23 cellular contexts compared by ENCODE assay signal in the genomic region with DNA sequence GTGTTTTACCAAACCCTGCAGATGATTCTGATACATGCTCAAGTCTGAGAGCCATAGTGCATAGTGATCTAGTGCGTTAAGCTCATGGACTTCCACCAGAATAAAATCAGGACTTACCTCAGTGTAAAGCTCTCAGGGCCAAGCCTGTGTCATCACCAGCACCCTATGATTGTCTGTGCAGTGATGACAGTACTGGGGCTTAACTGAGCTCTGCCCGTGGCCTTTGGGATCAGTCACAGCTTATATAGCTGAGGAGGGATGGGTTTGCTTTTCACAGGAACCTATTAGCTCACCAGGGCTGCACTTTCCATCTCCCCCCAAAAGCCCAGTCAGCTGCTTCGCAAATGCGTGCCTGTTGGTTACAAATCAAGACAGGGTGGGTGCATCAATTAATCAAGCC.
A peak's percentile ranks its signal among the peaks of the same experiment; 100 is the strongest.
DNase-seq lines count a peak whose midpoint lies in the region; ATAC-seq and TF ChIP-seq lines count a peak whose summit lies in the region.
"Had no signal": no experiment of that assay in that cellular context is flagged by ENCODE, and none has a peak within 500 bp of the region (broad histone marks: within the 10 kb centered on the region; RNA-seq: fewer than 3 reads in every experiment).

No MANE protein-coding gene starts in this region.

- no peaks in the 10 kb centered on the region for H4K20me1 ChIP-seq in mammary epithelial cell (ENCODE audit: insufficient read depth, low read length)
- H4K20me1 ChIP-seq: BLaER1 had no signal

- H3K4me3 ChIP-seq in mammary epithelial cell (replicated peaks in 1 of 3; ENCODE audit: insufficient read depth in 1 of 3, low read depth in 2 of 3, low read length in 3 of 3) = no peak overlapping the region
- no peak overlapping the region for H3K4me3 ChIP-seq in esophagus (ENCODE audit: low read depth in 1 of 2, low read length in 2 of 2)
- no peak overlapping the region for H3K4me3 ChIP-seq in psoas muscle
- no peak overlapping the region for H3K4me3 ChIP-seq in aorta (ENCODE audit: low read length in 2 of 2)
- H3K4me3 ChIP-seq: BLaER1 had no signal

- H3K27ac ChIP-seq in mammary epithelial cell (ENCODE audit: insufficient read depth, low read depth, low read length) = no peak overlapping the region
- peak overlapping the region; percentile 49 to 56 for H3K27ac ChIP-seq in esophagus (ENCODE audit: low read depth in 2 of 2, low read length in 1 of 2)
- H3K27ac ChIP-seq in psoas muscle = no peak overlapping the region
- H3K27ac ChIP-seq in aorta (ENCODE audit: low read depth in 1 of 2, low read length in 2 of 2) = peak overlapping the region; percentile 23 to 86
- H3K27ac ChIP-seq: 22Rv1, BLaER1, RWPE1 had no signal

- no peak overlapping the region for H3K4me3 Mint-ChIP-seq in MCF 10A (ENCODE audit: unreplicated experiment)
- H3K4me3 Mint-ChIP-seq: CD4-positive, alpha-beta memory T cell had no signal

- H3K36me3 ChIP-seq in mammary epithelial cell (ENCODE audit: insufficient read depth, low read length) (no peaks in the 10 kb centered on the region), esophagus (ENCODE audit: control insufficient read depth in 2 of 2, insufficient read depth in 2 of 2, low read length in 1 of 2) (no peaks in the 10 kb centered on the region), psoas muscle (ENCODE audit: insufficient read depth in 1 of 2, low read depth in 1 of 2) (no peaks in the 10 kb centered on the region), aorta (ENCODE audit: control insufficient read depth in 1 of 2, insufficient read depth in 2 of 2, low read length in 1 of 2) (no peaks in the 10 kb centered on the region)
- H3K36me3 ChIP-seq: BLaER1 had no signal

- no peaks in the 10 kb centered on the region for H3K9me3 ChIP-seq in mammary epithelial cell (replicated peaks; ENCODE audit: insufficient read depth, low read length)
- no peaks in the 10 kb centered on the region for H3K9me3 ChIP-seq in esophagus (ENCODE audit: control insufficient read depth in 2 of 2, insufficient read depth in 1 of 2, low read depth in 1 of 2, low read length in 1 of 2)
- no peaks in the 10 kb centered on the region for H3K9me3 ChIP-seq in psoas muscle
- no peaks in the 10 kb centered on the region for H3K9me3 ChIP-seq in aorta (ENCODE audit: control insufficient read depth, low read length)
- H3K9me3 ChIP-seq: BLaER1 had no signal

- ATAC-seq in psoas muscle = peak in 3 of 4 donors; percentile 27 to 94 (median 72)
- no peak for ATAC-seq in aorta (ENCODE audit: low FRiP score)
- ATAC-seq in HG03196 (IDR thresholded peaks at IDR 0.05; ENCODE audit: unreplicated experiment) = no peak
- ATAC-seq: HCT116, HepG2, PC-3 had no signal

- POLR2A ChIA-PET in MCF 10A (lab: Yijun Ruan, JAX) = interaction anchor here (0.5 to 3.2 kb wide), 6 partner anchors 10 to 146 kb away, joined by 3 to 20 read pairs (median 5); no protein-coding TSS in a partner anchor

- no peak overlapping the region for H3K9ac ChIP-seq in mammary epithelial cell (ENCODE audit: insufficient read depth, low read length)
- H3K9ac ChIP-seq: BLaER1 had no signal

- peak overlapping the region; percentile 96 for H3K27ac Mint-ChIP-seq in MCF 10A (ENCODE audit: low read depth, unreplicated experiment)

- H3K27me3 ChIP-seq in mammary epithelial cell (ENCODE audit: insufficient read depth, low read length) (no peaks in the 10 kb centered on the region), esophagus (ENCODE audit: control insufficient read depth in 1 of 2, insufficient read depth in 2 of 2, low read length in 2 of 2) (no peaks in the 10 kb centered on the region), psoas muscle (ENCODE audit: insufficient read depth in 3 of 3, low read length in 2 of 3) (no peaks in the 10 kb centered on the region), aorta (ENCODE audit: control insufficient read depth in 1 of 2, insufficient read depth in 2 of 2, low read length in 1 of 2) (no peaks in the 10 kb centered on the region)
- H3K27me3 ChIP-seq: BLaER1 had no signal

- intact Hi-C loops in MCF 10A (cut with micrococcal nuclease) (no loop called here), mammary epithelial cell (cut with micrococcal nuclease) (loop anchor here (10.0 kb wide), 1 partner anchor 232 kb away; no protein-coding TSS in a partner anchor), psoas muscle (cut with DNase I) (no loop called here), aorta (cut with DNase I) (no loop called here)

- CTCF ChIA-PET in MCF 10A (lab: Yijun Ruan, JAX) = interaction anchor here (0.5 to 2.4 kb wide), 9 partner anchors 8 to 335 kb away, joined by 3 to 6 read pairs (median 3); no protein-coding TSS in a partner anchor
- CTCF ChIA-PET in mammary epithelial cell (lab: Charles Lee; ENCODE audit: low non-redundant PET) = no interaction called here

- H3K9me3 Mint-ChIP-seq in MCF 10A (ENCODE audit: unreplicated experiment) = peaks cover 6% of the 10 kb centered on the region
- H3K9me3 Mint-ChIP-seq: CD4-positive, alpha-beta memory T cell had no signal

- no peaks in the 10 kb centered on the region for H3K79me2 ChIP-seq in mammary epithelial cell (ENCODE audit: insufficient read depth, low read length)

- H3K4me1 ChIP-seq in mammary epithelial cell (ENCODE audit: insufficient read depth, low read length) (peaks cover 15% of the 10 kb centered on the region), esophagus (ENCODE audit: control insufficient read depth in 2 of 2, insufficient read depth in 2 of 2, low read length in 1 of 2) (peaks cover 2% of the 10 kb centered on the region in 2 donors), psoas muscle (peaks cover 36% of the 10 kb centered on the region), aorta (ENCODE audit: control insufficient read depth in 1 of 2, insufficient read depth in 2 of 2, low read length in 2 of 2) (peaks cover 18 to 24% of the 10 kb centered on the region in 2 donors)

- BruUV-seq in MCF 10A (replicated peaks; lab: Mats Ljungman, UMichigan) = no TSS peak
- no TSS peak for BruUV-seq in mammary epithelial cell (replicated peaks; lab: Mats Ljungman, UMichigan)

- no peaks in the 10 kb centered on the region for H3K27me3 Mint-ChIP-seq in MCF 10A (ENCODE audit: insufficient read depth, unreplicated experiment)
- H3K27me3 Mint-ChIP-seq: CD4-positive, alpha-beta memory T cell had no signal

- WGBS in mammary epithelial cell (ENCODE audit: low coverage, missing lambda C conversion rate) = 100% methylated on average over 4 of the region's 4 CpGs
- 80 to 87% methylated on average over 4 of the region's 4 CpGs for WGBS in esophagus, 2 donors
- 69 to 84% (median 72%) methylated on average over 4 of the region's 4 CpGs for WGBS in psoas muscle, 3 donors
- 52 to 72% methylated on average over 4 of the region's 4 CpGs for WGBS in aorta, 2 donors

- no peak overlapping the region for H2AFZ ChIP-seq in mammary epithelial cell (ENCODE audit: low read depth, low read length)

- no peak overlapping the region for H3K4me2 ChIP-seq in mammary epithelial cell (ENCODE audit: insufficient read depth, low read depth, low read length)
- H3K4me2 ChIP-seq: BLaER1 had no signal

- TF ChIP-seq CTCF in MCF 10A (IDR thresholded peaks at IDR 0.05; ENCODE audit: unreplicated experiment) (no peak), mammary epithelial cell (conservative IDR thresholded peaks at IDR 0.05 in 1 of 2, IDR thresholded peaks at IDR 0.05 in 1 of 2; ENCODE audit: extremely low read depth in 1 of 2, insufficient read depth in 1 of 2, low read depth in 1 of 2, low read length in 2 of 2) (no peak), psoas muscle (IDR thresholded peaks at IDR 0.05) (no peak)

- dilution Hi-C loops in mammary epithelial cell (cut with HindIII; ENCODE audit: low sequenced_read_pairs) = no loop called here

- peaks cover 30% of the 10 kb centered on the region for H3K4me1 Mint-ChIP-seq in MCF 10A (ENCODE audit: insufficient read depth, unreplicated experiment)
- H3K4me1 Mint-ChIP-seq: CD4-positive, alpha-beta memory T cell had no signal

- DNase-seq in MCF 10A (ENCODE audit: unreplicated experiment) = no peak
- no peak for DNase-seq in mammary epithelial cell
- DNase-seq in psoas muscle = peak in 1 of 2 donors; percentile 20
- no peak for DNase-seq in aorta
- no peak for DNase-seq in AML-193 (lab: John Stamatoyannopoulos, UW)
- DNase-seq in RKO (ENCODE audit: low spot score) = no peak
- DNase-seq: CD4-positive, alpha-beta memory T cell; DMS153; GOT3; KG1; NCI-H1436; NCI-H2029; NCI-H345; NCI-H524 treated with DMSO at 0.1 percent for 48 hours; PC-3; SIG-M5 had no signal

- peaks cover 2% of the 10 kb centered on the region for H3K36me3 Mint-ChIP-seq in MCF 10A (ENCODE audit: insufficient read depth, unreplicated experiment)

- in situ Hi-C loops in mammary epithelial cell (cut with MboI; ENCODE audit: low sequenced_read_pairs in 2 of 2) = no loop called here

Comparison
In these comparisons a context has a peak if more than half of its experiments do, and no peak if none do; other contexts are left out.
1. H3K27ac ChIP-seq: peak in esophagus (2 of 2) and aorta (2 of 2); none in mammary epithelial cell (single experiment) and psoas muscle (single experiment).
2. ATAC-seq: peak in psoas muscle (3 of 4); none in aorta (single experiment) and HG03196 (single experiment).